ENCODE assay signal across 8 cellular contexts in the genomic region with DNA sequence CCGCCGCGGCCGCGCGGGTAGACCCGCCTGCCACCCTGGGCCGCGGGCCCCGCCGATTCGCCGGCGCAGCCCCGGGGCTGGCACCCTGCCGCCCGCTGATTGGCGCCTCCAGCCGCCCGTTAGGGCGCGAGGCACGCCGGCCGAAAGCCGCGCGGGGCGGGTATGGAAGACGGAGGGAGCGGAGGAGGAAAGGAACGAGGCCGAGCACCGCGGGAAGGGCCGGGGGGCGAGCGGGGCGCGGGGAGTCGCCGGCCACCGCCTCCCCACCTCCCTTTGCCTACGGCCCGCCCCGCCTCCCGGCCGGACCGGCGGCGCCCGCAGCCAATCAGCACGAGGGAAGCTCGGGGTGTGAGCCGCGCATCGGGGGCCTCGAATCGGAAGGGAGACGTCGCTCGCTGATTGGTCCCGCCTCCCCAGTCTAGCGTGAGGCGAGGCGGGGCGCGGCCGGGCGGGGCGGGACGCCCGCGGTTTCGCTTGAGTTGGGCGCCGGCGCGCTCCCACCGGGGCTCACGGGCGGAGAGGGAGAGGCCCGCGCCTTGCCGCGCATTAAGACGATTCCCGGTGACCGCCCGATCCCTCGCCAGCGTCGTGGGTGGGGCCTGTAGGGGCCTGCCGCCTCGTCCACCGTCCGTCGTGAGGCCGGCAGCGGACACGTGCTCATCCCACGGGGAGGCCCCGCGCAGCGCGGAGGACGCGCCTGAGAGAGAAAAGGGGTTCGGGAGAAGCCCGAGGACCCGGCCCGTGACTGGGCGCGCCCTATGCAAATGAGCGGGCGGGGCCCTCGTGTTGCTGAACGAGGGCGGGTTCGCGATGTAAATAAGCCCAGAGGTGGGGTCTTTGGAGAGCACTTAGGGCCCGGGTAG. TPM values are rescaled to one million over a fixed set of nuclear protein-coding genes. Genes with fewer than 3 reads are reported as not detected.
DNase-seq lines count a peak whose midpoint lies in the region; FAIRE-seq and TF ChIP-seq lines count a peak whose summit lies in the region.

No MANE protein-coding gene starts in this region.

- no peak for FAIRE-seq in H54 (lab: Jason Lieb, UNC)

- peak overlapping the region; percentile 98 for H3K27ac ChIP-seq in RWPE1

- H3K4me3 Mint-ChIP-seq in nephron progenitor cell = peak overlapping the region; percentile 84
- H3K4me3 Mint-ChIP-seq in stimulated activated naive CD8-positive, alpha-beta T cell treated with anti-CD3 and anti-CD28 coated beads, Interleukin-15, Interleukin-2, amounts not matched to agents 100 ng/mL and 50 ng/mL, for 24 hours = peak overlapping the region; percentile 80

- CTCF ChIA-PET in RWPE1 (lab: Yijun Ruan, JAX) = interaction anchor here (0.7 kb wide), 1 partner anchor 483 kb away, joined by 6 read pairs; no protein-coding TSS in a partner anchor

- H3K4me3 ChIP-seq in fibroblast of the aortic adventitia (ENCODE audit: low read depth, low read length) = peak overlapping the region; percentile 79

- peak; percentile 53 for TF ChIP-seq POLR2A in H54 (IDR thresholded peaks at IDR 0.05; ENCODE audit: low read depth, low read length)

- no peaks in the 10 kb centered on the region for H3K27me3 Mint-ChIP-seq in nephron progenitor cell (ENCODE audit: low read depth, poor library complexity)
- no peaks in the 10 kb centered on the region for H3K27me3 Mint-ChIP-seq in stimulated activated naive CD8-positive, alpha-beta T cell treated with anti-CD3 and anti-CD28 coated beads, Interleukin-15, Interleukin-2, amounts not matched to agents 100 ng/mL and 50 ng/mL, for 24 hours

- TF ChIP-seq CTCF in RWPE1 (conservative IDR thresholded peaks at IDR 0.05; ENCODE audit: low read depth) (no peak), fibroblast of the aortic adventitia (IDR thresholded peaks at IDR 0.05; ENCODE audit: insufficient read depth, low read length) (no peak), nephron progenitor cell (IDR thresholded peaks at IDR 0.05) (no peak)

- H3K36me3 Mint-ChIP-seq in nephron progenitor cell (ENCODE audit: low read depth) = peaks cover 5% of the 10 kb centered on the region
- H3K36me3 Mint-ChIP-seq in stimulated activated naive CD8-positive, alpha-beta T cell treated with anti-CD3 and anti-CD28 coated beads, Interleukin-15, Interleukin-2, amounts not matched to agents 100 ng/mL and 50 ng/mL, for 24 hours (ENCODE audit: low read depth) = peaks cover 12% of the 10 kb centered on the region

- no peaks in the 10 kb centered on the region for H3K9me3 Mint-ChIP-seq in nephron progenitor cell
- H3K9me3 Mint-ChIP-seq in stimulated activated naive CD8-positive, alpha-beta T cell treated with anti-CD3 and anti-CD28 coated beads, Interleukin-15, Interleukin-2, amounts not matched to agents 100 ng/mL and 50 ng/mL, for 24 hours = no peaks in the 10 kb centered on the region

- peak overlapping the region; percentile 97 for H3K27ac Mint-ChIP-seq in nephron progenitor cell
- peak overlapping the region; percentile 83 for H3K27ac Mint-ChIP-seq in stimulated activated naive CD8-positive, alpha-beta T cell treated with anti-CD3 and anti-CD28 coated beads, Interleukin-15, Interleukin-2, amounts not matched to agents 100 ng/mL and 50 ng/mL, for 24 hours

- POLR2A ChIA-PET in RWPE1 (lab: Yijun Ruan, JAX; ENCODE audit: low non-redundant PET) = interaction anchor here (0.6 kb wide), 1 partner anchor 144 kb away, joined by 6 read pairs; no protein-coding TSS in a partner anchor

- H3K4me1 Mint-ChIP-seq in nephron progenitor cell = peaks cover 53% of the 10 kb centered on the region
- peaks cover 45% of the 10 kb centered on the region for H3K4me1 Mint-ChIP-seq in stimulated activated naive CD8-positive, alpha-beta T cell treated with anti-CD3 and anti-CD28 coated beads, Interleukin-15, Interleukin-2, amounts not matched to agents 100 ng/mL and 50 ng/mL, for 24 hours (ENCODE audit: low read depth)

- DNase-seq in EL (peak; percentile 97), H54 (ENCODE audit: insufficient read length, low spot score) (peak; percentile 74), LoVo (ENCODE audit: low spot score) (peak; percentile 94), RWPE1 (ENCODE audit: low spot score) (peak; percentile 88), fibroblast of the aortic adventitia (ENCODE audit: low read depth) (peak; percentile 94), nephron progenitor cell (peak; percentile 93)
- DNase-seq in activated effector memory CD4-positive, alpha-beta T cell treated with Interleukin-2 at 50 U/mL for 16 hours = peak; percentile 91

RNA-seq across cellular contexts. Expression of gene SMAD2, which starts 0.6 kb away (rescaled TPM):
- total RNA-seq in fibroblast of the aortic adventitia (ENCODE audit: low replicate concordance) = 58.7 and 118 TPM in 2 replicates

Comparison
In these comparisons a context has a peak if more than half of its experiments do, and no peak if none do; other contexts are left out.
1. Peak in every context shown above with its lines: DNase-seq, H3K4me3 ChIP-seq and H3K27ac ChIP-seq.